18 cellular contexts compared by ENCODE assay signal in genomic region chr19:40272261-40272660, GRCh38. TPM values are rescaled to one million over a fixed set of nuclear protein-coding genes. Genes with fewer than 3 reads are reported as not detected.
"Had no signal": no experiment of that assay in that cellular context is flagged by ENCODE, and none has a peak within 500 bp of the region (broad histone marks: within the 10 kb centered on the region; RNA-seq: fewer than 3 reads in every experiment).

No MANE protein-coding gene starts in this region.

- H2AFZ ChIP-seq: parathyroid adenoma had no signal

- H3K9me3 Mint-ChIP-seq: activated T-cell treated with anti-CD3 and anti-CD28 coated beads, Interleukin-2, amount 50 U/mL, for 4 hours; effector memory CD8-positive, alpha-beta T cell; mesothelial cell of epicardium; T-helper 1 cell treated with Interleukin-12 subunit alpha and Interleukin-12 subunit beta and Interleukin-4 antibody, amounts not matched to agents 30 μg/mL and 1 μg/mL, for 36 hours had no signal

- H3K9me3 ChIP-seq: tibial artery had no signal

- DNase-seq: activated CD4-positive, alpha-beta T cell treated with anti-CD3 and anti-CD28 coated beads, Interleukin-2, amount 50 U/mL, for 1 hour; activated CD4-positive, CD25-positive, alpha-beta regulatory T cell; activated effector memory CD4-positive, alpha-beta T cell treated with anti-CD3 and anti-CD28 coated beads, Interleukin-2, amount 50 U/mL, for 16 hours; activated T-cell treated with anti-CD3 and anti-CD28 coated beads, Interleukin-2, amount 50 U/mL, for 4 hours; caudate nucleus; cortex of kidney; effector memory CD8-positive, alpha-beta T cell; hippocampal formation; retina; stimulated activated CD4-positive, alpha-beta T cell treated with anti-CD3 and anti-CD28 coated beads, Interleukin-4, amount 100 ng/mL, for 4 hours; tibial artery had no signal

- H3K4me3 ChIP-seq: tibial artery had no signal

- H3K27me3 Mint-ChIP-seq: effector memory CD8-positive, alpha-beta T cell had no signal

- H3K27me3 ChIP-seq: tibial artery had no signal

- H3K4me3 Mint-ChIP-seq: activated T-cell treated with anti-CD3 and anti-CD28 coated beads, Interleukin-2, amount 50 U/mL, for 4 hours; effector memory CD8-positive, alpha-beta T cell; mesothelial cell of epicardium; T-helper 1 cell treated with Interleukin-12 subunit alpha and Interleukin-12 subunit beta and Interleukin-4 antibody, amounts not matched to agents 30 μg/mL and 1 μg/mL, for 36 hours had no signal

- ATAC-seq: activated T-cell treated with anti-CD3 and anti-CD28 coated beads, Interleukin-2, amount 50 U/mL, for 4 hours; effector memory CD8-positive, alpha-beta T cell had no signal

- H3K27ac ChIP-seq: parathyroid adenoma, tibial artery had no signal

- H3K9ac ChIP-seq: parathyroid adenoma had no signal

- H3K27ac Mint-ChIP-seq: mesothelial cell of epicardium; T-helper 1 cell treated with Interleukin-12 subunit alpha and Interleukin-12 subunit beta and Interleukin-4 antibody, amounts not matched to agents 30 μg/mL and 1 μg/mL, for 36 hours had no signal

RNA-seq across cellular contexts. Expression of gene CCNP, which starts 45.8 kb away (rescaled TPM):
- total RNA-seq: myocyte, skeletal muscle tissue had no signal

RNA-seq across cellular contexts. Expression of gene TTC9B, which starts 54.1 kb away (rescaled TPM):
- total RNA-seq: activated T-cell treated with anti-CD3 and anti-CD28 coated beads, Interleukin-2, amount 50 U/mL, for 4 hours; epithelial cell of proximal tubule; lower leg skin; mesothelial cell of epicardium; myocyte; skeletal muscle tissue had no signal
